ENCODE assay signal across 14 cellular contexts in genomic region chr2:72515696-72516095, GRCh38.
DNase-seq lines count a peak whose midpoint lies in the region; ATAC-seq and TF ChIP-seq lines count a peak whose summit lies in the region.
"Had no signal": no experiment of that assay in that cellular context is flagged by ENCODE, and none has a peak within 500 bp of the region (broad histone marks: within the 10 kb centered on the region; RNA-seq: fewer than 3 reads in every experiment).

No MANE protein-coding gene starts in this region.

- H3K36me3 Mint-ChIP-seq in neural progenitor cell = no peaks in the 10 kb centered on the region

- no peak overlapping the region for H3K27ac Mint-ChIP-seq in neural progenitor cell
- H3K27ac Mint-ChIP-seq: activated B cell treated with CpG ODN at 0.5 μM for 24 hours, T-helper 17 cell had no signal

- no peak for ATAC-seq in activated CD4-positive, CD25-positive, alpha-beta regulatory T cell treated with anti-CD3 and anti-CD28 coated beads, Interleukin-2, amount 50 U/mL, for 24 hours
- ATAC-seq in HG02970 (IDR thresholded peaks at IDR 0.05; ENCODE audit: low FRiP score, unreplicated experiment) = no peak
- ATAC-seq: T-helper 17 cell had no signal

- H3K4me3 ChIP-seq in SJSA1 = no peak overlapping the region
- no peak overlapping the region for H3K4me3 ChIP-seq in fibroblast of mammary gland (ENCODE audit: control insufficient read depth, low read depth, low read length)
- H3K4me3 ChIP-seq in neural progenitor cell = no peak overlapping the region

- H3K27ac ChIP-seq in SJSA1 (peak overlapping the region; percentile 21; the same call in 1 of the 2 replicates), neural progenitor cell (no peak overlapping the region)

- H3K4me2 ChIP-seq in neural progenitor cell = no peak overlapping the region

- H3K27me3 ChIP-seq in SJSA1 (replicated peaks) (no peaks in the 10 kb centered on the region), neural progenitor cell (no peaks in the 10 kb centered on the region)

- H3K9me3 ChIP-seq in SJSA1 (replicated peaks) (no peaks in the 10 kb centered on the region), neural progenitor cell (ENCODE audit: low read depth) (no peaks in the 10 kb centered on the region)

- H3K9ac ChIP-seq in neural progenitor cell = no peak overlapping the region

- no peak for TF ChIP-seq CTCF in fibroblast of mammary gland (conservative IDR thresholded peaks at IDR 0.05; ENCODE audit: control insufficient read depth, insufficient read depth, low read depth, low read length)
- TF ChIP-seq CTCF in neural progenitor cell (IDR thresholded peaks at IDR 0.05) = no peak

- no peaks in the 10 kb centered on the region for H3F3A ChIP-seq in neural progenitor cell (ENCODE audit: low read depth)

- no peaks in the 10 kb centered on the region for H3K9me3 Mint-ChIP-seq in neural progenitor cell
- H3K9me3 Mint-ChIP-seq: activated B cell treated with CpG ODN at 0.5 μM for 24 hours had no signal

- no peaks in the 10 kb centered on the region for H3K27me3 Mint-ChIP-seq in neural progenitor cell (ENCODE audit: insufficient read depth, low read depth)
- H3K27me3 Mint-ChIP-seq: activated B cell treated with CpG ODN at 0.5 μM for 24 hours, T-helper 17 cell had no signal

- DNase-seq in GM04503 (ENCODE audit: low read depth) (peak; percentile 14), SJSA1 (ENCODE audit: low read depth in 1 of 2, low spot score in 2 of 2) (peak; percentile 45 to 58), fibroblast of mammary gland (ENCODE audit: low read depth) (peak; percentile 11), putamen (ENCODE audit: low spot score) (peak; percentile 75), neural progenitor cell (ENCODE audit: low spot score) (no peak)
- DNase-seq: activated B cell treated with CpG ODN at 0.5 μM for 24 hours; GDM1; Karpas-422; NK-92 treated with Interleukin-12 subunit alpha and Interleukin-12 subunit beta, amount 100 ng/mL, for 24 hours; Right ventricle myocardium superior; stimulated activated CD4-positive, alpha-beta T cell treated with anti-CD3 and anti-CD28 coated beads, Interleukin-2, amount 100 ng/mL, for 24 hours; T-helper 17 cell had no signal

- H3K4me1 ChIP-seq in SJSA1 (replicated peaks) (peaks cover 30% of the 10 kb centered on the region), neural progenitor cell (no peaks in the 10 kb centered on the region)

- no peaks in the 10 kb centered on the region for H3K79me2 ChIP-seq in neural progenitor cell (ENCODE audit: low read depth)

- H2AFZ ChIP-seq in neural progenitor cell (replicated peaks) = no peak overlapping the region

- H3K4me3 Mint-ChIP-seq in neural progenitor cell = no peak overlapping the region
- H3K4me3 Mint-ChIP-seq: activated B cell treated with CpG ODN at 0.5 μM for 24 hours, T-helper 17 cell had no signal

- H3K4me1 Mint-ChIP-seq in neural progenitor cell = no peaks in the 10 kb centered on the region

- H4K20me1 ChIP-seq in neural progenitor cell (ENCODE audit: low read depth) = peaks cover 3% of the 10 kb centered on the region

- H3K36me3 ChIP-seq in SJSA1 (no peaks in the 10 kb centered on the region), neural progenitor cell (no peaks in the 10 kb centered on the region)
